7 cellular contexts compared by ENCODE assay signal in genomic region chr10:68979738-68980137, GRCh38. TPM values are rescaled to one million over a fixed set of nuclear protein-coding genes. Genes with fewer than 3 reads are reported as not detected.
DNase-seq lines count a peak whose midpoint lies in the region; ATAC-seq and TF ChIP-seq lines count a peak whose summit lies in the region.
"Not testable (repeated sequence)": the region's sequence is repeated elsewhere in the genome, so short reads cannot be mapped to it uniquely, and the experiment has no call there.

No MANE protein-coding gene starts in this region.

- intact Hi-C loops in MCF 10A (cut with micrococcal nuclease); heart right ventricle (cut with DNase I): not testable (repeated sequence)

- WGBS in heart right ventricle, 2 donors = 58 to 71% methylated on average over 6 of the region's 6 CpGs

- H3K4me1 ChIP-seq in heart right ventricle = not testable (repeated sequence)

- H3K27me3 Mint-ChIP-seq in T-helper 2 cell treated with Interferon-gamma antibody and Interleukin-4, amounts not matched to agents 5 μg/mL and 100 μg/mL, for 36 hours (ENCODE audit: low read depth); activated CD4-positive, alpha-beta memory T cell treated with anti-CD3 and anti-CD28 coated beads, Interleukin-2, amount 10 ng/mL, durations not matched to agents 7 days and 5 days; activated T-cell treated with anti-CD3 and anti-CD28 coated beads, Interleukin-2, amount 50 U/mL, for 24 hours; activated naive CD8-positive, alpha-beta T cell; MCF 10A (ENCODE audit: insufficient read depth, unreplicated experiment); nephron progenitor cell (ENCODE audit: low read depth, poor library complexity): not testable (repeated sequence)

- POLR2A ChIA-PET in activated CD4-positive, alpha-beta memory T cell treated with anti-CD3 and anti-CD28 coated beads, Interleukin-2, amount 10 ng/mL, durations not matched to agents 7 days and 5 days (lab: Charles Lee) = interaction anchor here (2.1 kb wide), 1 partner anchor 10 kb away, joined by 8 read pairs; no protein-coding TSS in a partner anchor
- POLR2A ChIA-PET in MCF 10A (lab: Yijun Ruan, JAX) = interaction anchor here (1.7 to 2.7 kb wide), 2 partner anchors 7 to 24 kb away, joined by 4 to 14 read pairs; partner anchors contain the start of gene DDX21

- H3K36me3 ChIP-seq in heart right ventricle = peaks cover 0 to 100% (median 41%) of the 10 kb centered on the region in 9 donors

- peak overlapping the region in 2 of 10 donors; percentile 28 to 34 for H3K27ac ChIP-seq in heart right ventricle

- ATAC-seq in heart right ventricle = peak in 5 of 8 donors; percentile 55 to 85 (median 74)

- not testable (repeated sequence) for BruUV-seq in MCF 10A (replicated peaks; lab: Mats Ljungman, UMichigan)

- H3K9me3 ChIP-seq in heart right ventricle = not testable (repeated sequence)

- CTCF ChIA-PET in activated CD4-positive, alpha-beta memory T cell treated with anti-CD3 and anti-CD28 coated beads, Interleukin-2, amount 10 ng/mL, durations not matched to agents 7 days and 5 days (lab: Charles Lee) = interaction anchor here (1.2 to 1.4 kb wide), 3 partner anchors 8 to 116 kb away, joined by 3 read pairs; partner anchors contain the start of gene DDX21
- CTCF ChIA-PET in MCF 10A (lab: Yijun Ruan, JAX) = interaction anchor here (1.2 kb wide), 1 partner anchor 12 kb away, joined by 3 read pairs; no protein-coding TSS in a partner anchor

- H3K27ac Mint-ChIP-seq in T-helper 2 cell treated with Interferon-gamma antibody and Interleukin-4, amounts not matched to agents 5 μg/mL and 100 μg/mL, for 36 hours = peak overlapping the region; percentile 10
- peak overlapping the region; percentile 5 for H3K27ac Mint-ChIP-seq in activated CD4-positive, alpha-beta memory T cell treated with anti-CD3 and anti-CD28 coated beads, Interleukin-2, amount 10 ng/mL, durations not matched to agents 7 days and 5 days
- peak overlapping the region; percentile 50 for H3K27ac Mint-ChIP-seq in activated T-cell treated with anti-CD3 and anti-CD28 coated beads, Interleukin-2, amount 50 U/mL, for 24 hours
- H3K27ac Mint-ChIP-seq in activated naive CD8-positive, alpha-beta T cell = peak overlapping the region; percentile 54
- H3K27ac Mint-ChIP-seq in MCF 10A (ENCODE audit: low read depth, unreplicated experiment) (peak overlapping the region; percentile 58), nephron progenitor cell (peak overlapping the region; percentile 20)

- not testable (repeated sequence) for DNase-seq in T-helper 2 cell treated with Interferon-gamma antibody and Interleukin-4, amounts not matched to agents 5 μg/mL and 100 μg/mL, for 36 hours (ENCODE audit: low spot score); activated CD4-positive, alpha-beta memory T cell treated with anti-CD3 and anti-CD28 coated beads, Interleukin-2, amount 10 ng/mL, durations not matched to agents 7 days and 5 days; activated T-cell treated with anti-CD3 and anti-CD28 coated beads, Interleukin-2, amount 50 U/mL, for 24 hours; MCF 10A (ENCODE audit: unreplicated experiment); heart right ventricle; nephron progenitor cell

- H3K4me3 ChIP-seq in heart right ventricle = not testable (repeated sequence)

- H3K4me3 Mint-ChIP-seq in T-helper 2 cell treated with Interferon-gamma antibody and Interleukin-4, amounts not matched to agents 5 μg/mL and 100 μg/mL, for 36 hours; activated CD4-positive, alpha-beta memory T cell treated with anti-CD3 and anti-CD28 coated beads, Interleukin-2, amount 10 ng/mL, durations not matched to agents 7 days and 5 days; activated T-cell treated with anti-CD3 and anti-CD28 coated beads, Interleukin-2, amount 50 U/mL, for 24 hours; activated naive CD8-positive, alpha-beta T cell; MCF 10A (ENCODE audit: unreplicated experiment); nephron progenitor cell: not testable (repeated sequence)

- not testable (repeated sequence) for H3K4me1 Mint-ChIP-seq in T-helper 2 cell treated with Interferon-gamma antibody and Interleukin-4, amounts not matched to agents 5 μg/mL and 100 μg/mL, for 36 hours (ENCODE audit: low read depth); activated T-cell treated with anti-CD3 and anti-CD28 coated beads, Interleukin-2, amount 50 U/mL, for 24 hours (ENCODE audit: low read depth); MCF 10A (ENCODE audit: insufficient read depth, unreplicated experiment); nephron progenitor cell
- H3K4me1 Mint-ChIP-seq in activated CD4-positive, alpha-beta memory T cell treated with anti-CD3 and anti-CD28 coated beads, Interleukin-2, amount 10 ng/mL, durations not matched to agents 7 days and 5 days = peaks cover 10% of the 10 kb centered on the region
- H3K4me1 Mint-ChIP-seq in activated naive CD8-positive, alpha-beta T cell (ENCODE audit: low read depth) = peaks cover 10% of the 10 kb centered on the region

- TF ChIP-seq CTCF in MCF 10A (IDR thresholded peaks at IDR 0.05; ENCODE audit: unreplicated experiment); heart right ventricle (IDR thresholded peaks at IDR 0.05); nephron progenitor cell (IDR thresholded peaks at IDR 0.05): not testable (repeated sequence)

- H3K36me3 Mint-ChIP-seq in T-helper 2 cell treated with Interferon-gamma antibody and Interleukin-4, amounts not matched to agents 5 μg/mL and 100 μg/mL, for 36 hours (ENCODE audit: low read depth) = peaks cover 61% of the 10 kb centered on the region
- H3K36me3 Mint-ChIP-seq in activated CD4-positive, alpha-beta memory T cell treated with anti-CD3 and anti-CD28 coated beads, Interleukin-2, amount 10 ng/mL, durations not matched to agents 7 days and 5 days (ENCODE audit: low read depth) = peaks cover 79% of the 10 kb centered on the region
- peaks cover 97% of the 10 kb centered on the region for H3K36me3 Mint-ChIP-seq in activated T-cell treated with anti-CD3 and anti-CD28 coated beads, Interleukin-2, amount 50 U/mL, for 24 hours (ENCODE audit: low read depth)
- H3K36me3 Mint-ChIP-seq in activated naive CD8-positive, alpha-beta T cell = not testable (repeated sequence)
- H3K36me3 Mint-ChIP-seq in MCF 10A (ENCODE audit: insufficient read depth, unreplicated experiment) = peaks cover 95% of the 10 kb centered on the region
- H3K36me3 Mint-ChIP-seq in nephron progenitor cell (ENCODE audit: low read depth) = peaks cover 56% of the 10 kb centered on the region

- H3K9me3 Mint-ChIP-seq in T-helper 2 cell treated with Interferon-gamma antibody and Interleukin-4, amounts not matched to agents 5 μg/mL and 100 μg/mL, for 36 hours; activated CD4-positive, alpha-beta memory T cell treated with anti-CD3 and anti-CD28 coated beads, Interleukin-2, amount 10 ng/mL, durations not matched to agents 7 days and 5 days; activated T-cell treated with anti-CD3 and anti-CD28 coated beads, Interleukin-2, amount 50 U/mL, for 24 hours; activated naive CD8-positive, alpha-beta T cell (ENCODE audit: low read depth); MCF 10A (ENCODE audit: unreplicated experiment); nephron progenitor cell: not testable (repeated sequence)

- H3K27me3 ChIP-seq in heart right ventricle = not testable (repeated sequence)

RNA-seq across cellular contexts. Expression of gene KIFBP, which starts 8.9 kb away (rescaled TPM):
- 10 to 100 TPM; 16.4 to 18.3 TPM for total RNA-seq in activated CD4-positive, alpha-beta memory T cell treated with anti-CD3 and anti-CD28 coated beads, Interleukin-2, amount 10 ng/mL, durations not matched to agents 7 days and 5 days
- total RNA-seq in MCF 10A (2022) (20.9 and 23.2 TPM in 2 replicates), heart right ventricle (10 to 100 TPM; 42.3 to 67.9 (median 53.2) TPM)
- 10 to 100 TPM; 16.7 to 37.9 TPM for polyA plus RNA-seq in heart right ventricle

RNA-seq across cellular contexts. Expression of gene DDX21, which starts 23.8 kb away (rescaled TPM):
- 10 to 100 TPM; 82.3 to 82.7 TPM for total RNA-seq in activated CD4-positive, alpha-beta memory T cell treated with anti-CD3 and anti-CD28 coated beads, Interleukin-2, amount 10 ng/mL, durations not matched to agents 7 days and 5 days
- total RNA-seq in MCF 10A (2022) (144 and 216 TPM in 2 replicates), heart right ventricle (10 to 100 TPM; 17.6 to 52.4 (median 25.5) TPM)
- 10 to 100 TPM; 10.2 to 17.8 TPM for polyA plus RNA-seq in heart right ventricle

Comparison
In these comparisons a context has a peak if more than half of its experiments do, and no peak if none do; other contexts are left out.
1. H3K27ac Mint-ChIP-seq: peak in every context shown above with its lines; median percentile 58 in MCF 10A; 54 in activated naive CD8-positive, alpha-beta T cell; 50 in activated T-cell treated with anti-CD3 and anti-CD28 coated beads, Interleukin-2, amount 50 U/mL, for 24 hours; 20 in nephron progenitor cell; 10 in T-helper 2 cell treated with Interferon-gamma antibody and Interleukin-4, amounts not matched to agents 5 μg/mL and 100 μg/mL, for 36 hours; 5 in activated CD4-positive, alpha-beta memory T cell treated with anti-CD3 and anti-CD28 coated beads, Interleukin-2, amount 10 ng/mL, durations not matched to agents 7 days and 5 days.